ENCODE assay signal across 8 cellular contexts in the genomic region with DNA sequence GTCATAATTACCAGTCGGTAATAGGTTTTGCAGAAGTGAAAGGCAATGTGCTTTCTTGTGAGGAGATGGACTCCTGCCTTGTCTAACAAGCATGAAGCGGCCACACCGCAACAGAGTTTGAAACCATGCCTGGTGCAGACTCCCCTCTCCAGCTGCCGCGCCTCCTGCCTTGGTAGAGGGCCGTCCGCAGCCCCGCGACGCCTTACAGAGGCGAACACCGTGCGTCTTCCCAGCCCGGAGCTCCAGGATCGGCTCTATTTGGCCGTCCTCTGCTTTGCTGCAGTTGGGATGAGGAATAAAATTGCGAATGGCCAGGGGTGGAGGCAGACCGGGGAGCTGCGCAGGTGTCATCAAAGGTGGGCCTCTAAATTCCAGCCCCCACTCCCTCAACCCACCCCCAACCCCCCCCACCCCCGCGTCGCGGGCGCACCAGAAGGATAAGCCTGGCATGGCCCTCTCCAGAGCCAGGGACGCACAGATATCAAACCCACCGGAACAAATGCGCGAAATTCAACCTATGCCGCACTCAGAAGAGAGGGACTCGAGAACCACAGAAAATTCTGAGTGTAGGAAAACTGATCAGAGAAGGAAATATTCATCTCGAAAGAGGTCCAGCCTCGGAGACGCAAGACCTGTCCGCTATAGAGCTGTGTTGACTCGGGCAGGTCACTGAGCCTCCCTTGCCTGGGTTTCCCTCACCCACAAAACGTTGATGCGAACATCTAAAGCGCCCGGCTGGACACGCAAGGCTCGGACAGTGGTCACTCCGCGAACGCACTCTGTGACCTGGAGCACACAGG. TPM values are rescaled to one million over a fixed set of nuclear protein-coding genes. Genes with fewer than 3 reads are reported as not detected.
DNase-seq lines count a peak whose midpoint lies in the region; ATAC-seq and TF ChIP-seq lines count a peak whose summit lies in the region.

No MANE protein-coding gene starts in this region.

- POLR2A ChIA-PET in CD4-positive, alpha-beta memory T cell (lab: Charles Lee; ENCODE audit: partially characterized antibody), result interaction anchor here (0.7 to 7.0 kb wide), 24 partner anchors 8 to 387 kb away, joined by 3 to 201 read pairs (median 15); a partner anchor contains a TSS

- peak overlapping the region; percentile 67 to 93 for H3K4me3 ChIP-seq in CD4-positive, alpha-beta memory T cell (ENCODE audit: low read length in 2 of 2)
- H3K4me3 ChIP-seq in adipocyte (ENCODE audit: low read length) (peak overlapping the region; percentile 83), lower lobe of right lung (peak overlapping the region; percentile 64), urinary bladder (ENCODE audit: low read depth, low read length) (peak overlapping the region; percentile 41)

- H3K27me3 Mint-ChIP-seq in CD4-positive, alpha-beta memory T cell, result no peaks in the 10 kb centered on the region

- TF ChIP-seq CTCF in lower lobe of right lung (IDR thresholded peaks at IDR 0.05), result no peak

- ATAC-seq in GM19397 (IDR thresholded peaks at IDR 0.05; ENCODE audit: unreplicated experiment) (peak; percentile 58), HG03460 (IDR thresholded peaks at IDR 0.05; ENCODE audit: unreplicated experiment) (peak; percentile 53), lower lobe of right lung (peak; percentile 14 to 36)

- H3K4me1 Mint-ChIP-seq in CD4-positive, alpha-beta memory T cell, result peaks cover 40 to 76% (median 57%) of the 10 kb centered on the region in 4 donors

- H3K27me3 ChIP-seq in CD4-positive, alpha-beta memory T cell (ENCODE audit: insufficient read depth, low read length), result no peaks in the 10 kb centered on the region
- peaks cover 6% of the 10 kb centered on the region for H3K27me3 ChIP-seq in adipocyte (replicated peaks; ENCODE audit: control insufficient read depth, insufficient read depth, low read length)
- H3K27me3 ChIP-seq in lower lobe of right lung (ENCODE audit: low read depth), result peaks cover 18% of the 10 kb centered on the region

- peaks cover 10 to 22% of the 10 kb centered on the region in 2 donors for H3K36me3 Mint-ChIP-seq in CD4-positive, alpha-beta memory T cell

- peak overlapping the region; percentile 84 to 97 (median 92) for H3K27ac Mint-ChIP-seq in CD4-positive, alpha-beta memory T cell

- DNase-seq in CD4-positive, alpha-beta memory T cell, result no peak
- DNase-seq in adipocyte (ENCODE audit: low read depth) (peak; percentile 31), lower lobe of right lung (no peak), GM19238 (ENCODE audit: insufficient read length, low spot score) (no peak)
- DNase-seq in effector CD8-positive, alpha-beta T cell (lab: John Stamatoyannopoulos, UW), result no peak

- intact Hi-C loops in CD4-positive, alpha-beta memory T cell (cut with micrococcal nuclease), result loop anchor here (2.0 to 5.0 kb wide), 3 partner anchors 33 to 362 kb away; a partner anchor contains a TSS
- intact Hi-C loops in lower lobe of right lung (cut with DNase I), result no loop called here

- CTCF ChIA-PET in CD4-positive, alpha-beta memory T cell (lab: Charles Lee; ENCODE audit: partially characterized antibody), result interaction anchor here (0.7 to 14.5 kb wide), 17 partner anchors 9 to 382 kb away, joined by 3 to 271 read pairs (median 6); a partner anchor contains a TSS

- H3K9me3 ChIP-seq in CD4-positive, alpha-beta memory T cell (ENCODE audit: control insufficient read depth in 1 of 2, low read length in 2 of 2), result no peaks in the 10 kb centered on the region
- H3K9me3 ChIP-seq in adipocyte (ENCODE audit: control insufficient read depth, low read length) (no peaks in the 10 kb centered on the region), lower lobe of right lung (no peaks in the 10 kb centered on the region)

- no peaks in the 10 kb centered on the region for H3K9me3 Mint-ChIP-seq in CD4-positive, alpha-beta memory T cell

- H3K27ac ChIP-seq in CD4-positive, alpha-beta memory T cell (ENCODE audit: low read depth, low read length), result peak overlapping the region; percentile 72
- H3K27ac ChIP-seq in lower lobe of right lung (no peak overlapping the region), urinary bladder (ENCODE audit: low read depth) (no peak overlapping the region)

- H3K4me1 ChIP-seq in CD4-positive, alpha-beta memory T cell (ENCODE audit: insufficient read depth, low read length), result peaks cover 52% of the 10 kb centered on the region
- H3K4me1 ChIP-seq in adipocyte (ENCODE audit: control insufficient read depth, insufficient read depth, low read length), result peaks cover 37% of the 10 kb centered on the region
- peaks cover 29% of the 10 kb centered on the region for H3K4me1 ChIP-seq in lower lobe of right lung
- no peaks in the 10 kb centered on the region for H3K4me1 ChIP-seq in urinary bladder (ENCODE audit: insufficient read depth)

- H3K4me3 Mint-ChIP-seq in CD4-positive, alpha-beta memory T cell, result peak overlapping the region; percentile 93 to 98 (median 96)

- WGBS in urinary bladder, result 5% methylated on average over 44 of the region's 44 CpGs

- H3K9ac ChIP-seq in adipocyte (ENCODE audit: low read length), result peak overlapping the region; percentile 70

- H3K36me3 ChIP-seq in CD4-positive, alpha-beta memory T cell (ENCODE audit: insufficient read depth, low read length), result peaks cover under 1% of the 10 kb centered on the region
- H3K36me3 ChIP-seq in adipocyte (ENCODE audit: control insufficient read depth, insufficient read depth, low read length, severe bottlenecking) (no peaks in the 10 kb centered on the region), lower lobe of right lung (no peaks in the 10 kb centered on the region), urinary bladder (ENCODE audit: insufficient read depth) (no peaks in the 10 kb centered on the region)

RNA-seq across cellular contexts. Expression of a gene that starts 1.1 kb away (rescaled TPM):
- 10 to 100 TPM; 83.3 to 90.7 TPM for total RNA-seq in CD4-positive, alpha-beta memory T cell
- 10 to 100 TPM; 67.1 to 81.2 TPM for polyA plus RNA-seq in CD4-positive, alpha-beta memory T cell
- 5.4 TPM for total RNA-seq in lower lobe of right lung
- total RNA-seq in urinary bladder, result 1.3 TPM
- polyA plus RNA-seq in urinary bladder, result 0.61 TPM

RNA-seq across cellular contexts. Expression of a gene that starts 25.7 kb away (rescaled TPM):
- total RNA-seq in CD4-positive, alpha-beta memory T cell, result 1,000 to 10,000 TPM; 1,218 to 1,245 TPM
- 1,000 to 10,000 TPM; 5,559 to 6,561 TPM for polyA plus RNA-seq in CD4-positive, alpha-beta memory T cell
- 1,739 TPM for total RNA-seq in lower lobe of right lung
- total RNA-seq in urinary bladder, result 2,618 TPM
- polyA plus RNA-seq in urinary bladder, result 1,628 TPM

Comparison
In these comparisons a context has a peak if more than half of its experiments do, and no peak if none do; other contexts are left out.
1. RNA of a gene that starts 1.1 kb away (total RNA-seq): 83.3 to 90.7 TPM in CD4-positive, alpha-beta memory T cell; 5.4 TPM in lower lobe of right lung (single experiment) and 1.3 TPM in urinary bladder (single experiment); every median in the first group is over 10 times any median in the second.
2. Peak in every context shown above with its lines, with median percentiles within 50 percentile points of each other: H3K4me3 ChIP-seq and ATAC-seq.